In genomic region chr11:12860827-12861226, GRCh38 we compare ENCODE assay signal across 19 cellular contexts.
DNase-seq lines count a peak whose midpoint lies in the region; TF ChIP-seq lines count a peak whose summit lies in the region.
"Had no signal": no experiment of that assay in that cellular context is flagged by ENCODE, and none has a peak within 500 bp of the region (broad histone marks: within the 10 kb centered on the region; RNA-seq: fewer than 3 reads in every experiment).

No MANE protein-coding gene starts in this region.

- H3K79me2 ChIP-seq in smooth muscle cell (ENCODE audit: low read depth), result peaks cover 84% of the 10 kb centered on the region

- H3K4me2 ChIP-seq in smooth muscle cell, result peak overlapping the region; percentile 30

- peaks cover 46% of the 10 kb centered on the region for H3F3A ChIP-seq in smooth muscle cell (ENCODE audit: low read depth)

- 89% methylated on average over 2 of the region's 2 CpGs for WGBS in HUES64
- 82% methylated on average over 2 of the region's 2 CpGs for WGBS in smooth muscle cell (ENCODE audit: low lambda C conversion rate)

- TF ChIP-seq CTCF in VCaP (conservative IDR thresholded peaks at IDR 0.05) (no peak), fibroblast of the aortic adventitia (IDR thresholded peaks at IDR 0.05; ENCODE audit: insufficient read depth, low read length) (no peak), smooth muscle cell (IDR thresholded peaks at IDR 0.05; ENCODE audit: borderline replicate concordance, insufficient read depth, poor library complexity, severe bottlenecking) (no peak)

- peak; percentile 33 for DNase-seq in fibroblast of the aortic adventitia (ENCODE audit: low read depth)
- DNase-seq in smooth muscle cell (lab: John Stamatoyannopoulos, UW; ENCODE audit: unreplicated experiment), result no peak
- no peak for DNase-seq in NCI-H2081 treated with DMSO at 0.1 percent for 48 hours (lab: John Stamatoyannopoulos, UW)
- no peak for DNase-seq in cortex of kidney (lab: John Stamatoyannopoulos, UW)
- no peak for DNase-seq in COLO668 (lab: John Stamatoyannopoulos, UW; ENCODE audit: unreplicated experiment)
- DNase-seq: activated CD4-positive, alpha-beta T cell treated with anti-CD3 and anti-CD28 coated beads, Interleukin-2, amount 50 U/mL, for 1 hour; activated naive CD4-positive, alpha-beta T cell; aorta; GF-D8; hypothalamus; NCI-H2081; NCI-H526 treated with DMSO at 0.1 percent for 48 hours; occipital lobe; Peyer's patch; stimulated activated CD4-positive, alpha-beta T cell treated with anti-CD3 and anti-CD28 coated beads, Interleukin-4, amount 100 ng/mL, for 1 hour; testis had no signal

- H3K27me3 ChIP-seq in HUES64 (ENCODE audit: insufficient read depth, low read length), result no peaks in the 10 kb centered on the region
- no peaks in the 10 kb centered on the region for H3K27me3 ChIP-seq in smooth muscle cell (ENCODE audit: low read depth)
- H3K27me3 ChIP-seq: esophagus muscularis mucosa, Peyer's patch, testis had no signal

- peaks cover 47% of the 10 kb centered on the region for H3K4me1 ChIP-seq in HUES64 (ENCODE audit: insufficient read depth, low read length)
- peaks cover 65% of the 10 kb centered on the region for H3K4me1 ChIP-seq in smooth muscle cell (ENCODE audit: low read depth)

- peaks cover 90% of the 10 kb centered on the region for H4K20me1 ChIP-seq in smooth muscle cell (ENCODE audit: low read depth)

- H3K27ac ChIP-seq in HUES64 (ENCODE audit: low read depth, low read length) (0 out of 2 replicates have a peak overlapping the region, but pooled peaks have one; percentile 23), VCaP (peak overlapping the region; percentile 13; the same call in 1 of the 2 replicates), smooth muscle cell (ENCODE audit: low read depth) (peak overlapping the region; percentile 98)
- H3K27ac ChIP-seq: esophagus muscularis mucosa, Peyer's patch had no signal

- H3K9me3 ChIP-seq in HUES64 (ENCODE audit: insufficient read depth, low read depth, low read length) (no peaks in the 10 kb centered on the region), smooth muscle cell (replicated peaks; ENCODE audit: low read depth) (no peaks in the 10 kb centered on the region)
- H3K9me3 ChIP-seq: esophagus muscularis mucosa, Peyer's patch, testis had no signal

- no peak overlapping the region for H2AFZ ChIP-seq in smooth muscle cell (ENCODE audit: low read depth)

- H3K36me3 ChIP-seq in HUES64 (ENCODE audit: insufficient read depth, low read length) (no peaks in the 10 kb centered on the region), smooth muscle cell (ENCODE audit: low read depth) (no peaks in the 10 kb centered on the region)
- H3K36me3 ChIP-seq: esophagus muscularis mucosa, Peyer's patch had no signal

- H3K9ac ChIP-seq in HUES64 (ENCODE audit: low read depth, low read length) (no peak overlapping the region), smooth muscle cell (ENCODE audit: low read depth) (no peak overlapping the region)

- H3K4me3 ChIP-seq in HUES64 (ENCODE audit: low read length), result no peak overlapping the region
- H3K4me3 ChIP-seq in fibroblast of the aortic adventitia (ENCODE audit: low read depth, low read length), result no peak overlapping the region
- no peak overlapping the region for H3K4me3 ChIP-seq in smooth muscle cell
- H3K4me3 ChIP-seq: esophagus muscularis mucosa, Peyer's patch, testis had no signal

Comparison
In these comparisons a context has a peak if more than half of its experiments do, and no peak if none do; other contexts are left out.
1. H3K27ac ChIP-seq: peak in every context shown above with its lines; median percentile 98 in smooth muscle cell; 23 in HUES64; 13 in VCaP.